Comparison of ENCODE assay signal across 9 cellular contexts in the genomic region with DNA sequence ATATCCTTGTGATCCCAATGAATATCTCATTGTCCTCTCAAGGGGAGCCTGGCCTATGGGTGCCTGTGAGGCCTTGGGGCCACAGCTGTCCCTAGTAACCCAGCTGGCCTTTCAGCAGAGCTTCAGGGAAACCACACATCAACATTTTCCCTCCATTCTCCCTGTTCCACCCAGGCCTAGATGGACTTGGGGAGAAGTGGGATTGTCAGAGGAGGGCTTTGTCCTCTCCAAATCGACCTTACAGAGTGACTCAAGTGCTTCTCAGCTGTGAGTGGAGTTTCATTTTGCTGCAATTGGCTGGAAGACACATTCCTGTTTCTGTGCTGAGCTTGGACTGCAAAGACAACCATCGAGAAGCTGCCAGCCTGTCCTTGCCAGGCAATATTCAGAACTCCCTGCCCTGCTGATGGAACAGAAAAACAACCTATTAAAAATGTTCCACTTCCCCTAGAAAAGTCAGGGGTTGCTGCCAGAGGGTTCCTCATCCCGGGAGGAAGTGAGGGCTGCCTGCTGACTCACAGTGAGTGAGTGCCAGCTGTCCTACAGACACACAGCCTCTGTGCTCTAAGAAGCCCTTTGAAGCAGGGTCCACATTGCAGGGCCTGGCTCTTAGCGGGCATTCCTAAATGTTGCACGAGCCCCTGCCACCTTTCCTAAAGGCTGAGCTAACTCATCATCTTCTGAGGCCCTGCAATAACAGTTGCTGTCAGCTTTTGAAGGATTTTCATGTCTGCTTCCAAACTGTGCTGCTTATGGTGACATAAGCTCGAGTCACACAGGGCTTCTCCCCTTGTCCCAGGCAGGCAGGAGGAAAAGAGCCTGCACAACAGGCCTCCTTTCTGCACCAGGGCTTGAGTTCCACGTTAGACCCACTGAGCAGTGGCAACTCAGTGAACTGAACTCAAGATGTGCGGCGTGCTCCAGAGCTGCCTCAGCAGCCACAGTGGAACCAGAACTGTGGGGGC. TPM values are rescaled to one million over a fixed set of nuclear protein-coding genes. Genes with fewer than 3 reads are reported as not detected.
DNase-seq lines count a peak whose midpoint lies in the region; ATAC-seq, FAIRE-seq and TF ChIP-seq lines count a peak whose summit lies in the region.
"Had no signal": no experiment of that assay in that cellular context is flagged by ENCODE, and none has a peak within 500 bp of the region (broad histone marks: within the 10 kb centered on the region; RNA-seq: fewer than 3 reads in every experiment).

No MANE protein-coding gene starts in this region.

- no peaks in the 10 kb centered on the region for H3K9me3 ChIP-seq in prostate gland
- H3K9me3 ChIP-seq in Caco-2 = no peaks in the 10 kb centered on the region

- no peak overlapping the region for H3K4me3 Mint-ChIP-seq in Caco-2 (ENCODE audit: unreplicated experiment)
- H3K4me3 Mint-ChIP-seq in activated CD4-positive, alpha-beta T cell treated with anti-CD3 and anti-CD28 coated beads for 36 hours = no peak overlapping the region
- H3K4me3 Mint-ChIP-seq: CD4-positive, CD25-positive, alpha-beta regulatory T cell had no signal

- CTCF ChIA-PET in Caco-2 (lab: Charles Lee) = no interaction called here
- CTCF ChIA-PET in activated CD4-positive, alpha-beta T cell treated with anti-CD3 and anti-CD28 coated beads for 36 hours (lab: Charles Lee) = interaction anchor here (0.6 to 2.2 kb wide), 3 partner anchors 20 to 59 kb away, joined by 3 to 6 read pairs (median 3); no protein-coding TSS in a partner anchor

- ATAC-seq in activated CD4-positive, alpha-beta T cell treated with anti-CD3 and anti-CD28 coated beads for 36 hours = no peak

- no peaks in the 10 kb centered on the region for H3K9me3 Mint-ChIP-seq in Caco-2 (ENCODE audit: unreplicated experiment)
- no peaks in the 10 kb centered on the region for H3K9me3 Mint-ChIP-seq in activated CD4-positive, alpha-beta T cell treated with anti-CD3 and anti-CD28 coated beads for 36 hours (ENCODE audit: low read depth)
- H3K9me3 Mint-ChIP-seq: CD4-positive, CD25-positive, alpha-beta regulatory T cell had no signal

- H3K27me3 ChIP-seq in prostate gland (replicated peaks; ENCODE audit: insufficient read depth) = no peaks in the 10 kb centered on the region
- H3K27me3 ChIP-seq in Caco-2 (replicated peaks; ENCODE audit: control insufficient read depth, insufficient read depth, low read length) = no peaks in the 10 kb centered on the region

- POLR2A ChIA-PET in Caco-2 (lab: Charles Lee) = no interaction called here
- POLR2A ChIA-PET in activated CD4-positive, alpha-beta T cell treated with anti-CD3 and anti-CD28 coated beads for 36 hours (lab: Charles Lee) = interaction anchor here (0.7 kb wide), 1 partner anchor 84 kb away, joined by 4 read pairs; a partner anchor contains a TSS

- H3K27ac Mint-ChIP-seq in Caco-2 (ENCODE audit: unreplicated experiment) = no peak overlapping the region
- H3K27ac Mint-ChIP-seq in activated CD4-positive, alpha-beta T cell treated with anti-CD3 and anti-CD28 coated beads for 36 hours = no peak overlapping the region
- H3K27ac Mint-ChIP-seq: CD4-positive, CD25-positive, alpha-beta regulatory T cell had no signal

- H3K4me3 ChIP-seq in prostate gland (no peak overlapping the region), Caco-2 (ENCODE audit: low read depth, low read length) (no peak overlapping the region)

- H3K36me3 ChIP-seq in prostate gland (no peaks in the 10 kb centered on the region), Caco-2 (ENCODE audit: control insufficient read depth, insufficient read depth, low read length) (no peaks in the 10 kb centered on the region)

- DNase-seq in NCI-H510A treated with DMSO at 0.1 percent for 48 hours (lab: John Stamatoyannopoulos, UW) (peak; percentile 1), NCI-H510A (lab: John Stamatoyannopoulos, UW) (no peak), SW480 (ENCODE audit: low spot score) (peak; percentile 58), globus pallidus (ENCODE audit: low spot score) (peak; percentile 94), prostate gland (ENCODE audit: low spot score) (peak; percentile 60), GM19239 (ENCODE audit: insufficient read length, low spot score) (no peak), Caco-2 (no peak)
- no peak for DNase-seq in activated CD4-positive, alpha-beta T cell treated with anti-CD3 and anti-CD28 coated beads for 36 hours
- DNase-seq: CD4-positive, CD25-positive, alpha-beta regulatory T cell had no signal

- TF ChIP-seq CTCF in prostate gland (IDR thresholded peaks at IDR 0.05) (no peak), Caco-2 (IDR thresholded peaks at IDR 0.05; ENCODE audit: insufficient read depth in 1 of 2, low read depth in 1 of 2, low read length in 1 of 2, severe bottlenecking in 1 of 2, unreplicated experiment in 1 of 2) (no peak)

- BruUV-seq in Caco-2 (replicated peaks; lab: Mats Ljungman, UMichigan) = no TSS peak

- no peak for FAIRE-seq in GM19239 (lab: Jason Lieb, UNC)

- H3K27ac ChIP-seq in prostate gland = peak overlapping the region; percentile 62 to 74

- no peak for TF ChIP-seq POLR2A in prostate gland (IDR thresholded peaks at IDR 0.05)

- no peaks in the 10 kb centered on the region for H3K27me3 Mint-ChIP-seq in Caco-2 (ENCODE audit: insufficient read depth, unreplicated experiment)
- no peaks in the 10 kb centered on the region for H3K27me3 Mint-ChIP-seq in activated CD4-positive, alpha-beta T cell treated with anti-CD3 and anti-CD28 coated beads for 36 hours

- no peaks in the 10 kb centered on the region for H3K36me3 Mint-ChIP-seq in Caco-2 (ENCODE audit: insufficient read depth, unreplicated experiment)
- H3K36me3 Mint-ChIP-seq in activated CD4-positive, alpha-beta T cell treated with anti-CD3 and anti-CD28 coated beads for 36 hours (ENCODE audit: low read depth) = no peaks in the 10 kb centered on the region
- H3K36me3 Mint-ChIP-seq: CD4-positive, CD25-positive, alpha-beta regulatory T cell had no signal

- peaks cover 23% of the 10 kb centered on the region for H3K4me1 Mint-ChIP-seq in Caco-2 (ENCODE audit: low read depth, unreplicated experiment)
- peaks cover 15% of the 10 kb centered on the region for H3K4me1 Mint-ChIP-seq in activated CD4-positive, alpha-beta T cell treated with anti-CD3 and anti-CD28 coated beads for 36 hours

- 28% methylated on average over 9 of the region's 9 CpGs for WGBS in prostate gland

- H3K4me1 ChIP-seq in prostate gland (replicated peaks) (no peaks in the 10 kb centered on the region), Caco-2 (peaks cover 9% of the 10 kb centered on the region)

- intact Hi-C loops in prostate gland (cut with DNase I) (loop anchor here (5.0 kb wide), 1 partner anchor 47 kb away; no protein-coding TSS in a partner anchor), Caco-2 (cut with micrococcal nuclease; ENCODE audit: unreplicated experiment) (no loop called here)
- intact Hi-C loops in activated CD4-positive, alpha-beta T cell treated with anti-CD3 and anti-CD28 coated beads for 36 hours (cut with DNase I, micrococcal nuclease) = no loop called here

RNA-seq across cellular contexts. Expression of a gene that starts 20.5 kb away (rescaled TPM):
- total RNA-seq in prostate gland (not detected), Caco-2 (2022) (not detected in 2 replicates)
- total RNA-seq in activated CD4-positive, alpha-beta T cell treated with anti-CD3 and anti-CD28 coated beads for 36 hours = not detected
- total RNA-seq: CD4-positive, CD25-positive, alpha-beta regulatory T cell had no signal

RNA-seq across cellular contexts. Expression of a gene that starts 42.8 kb away (rescaled TPM):
- 10 to 100 TPM; 13.6 to 49.1 TPM for total RNA-seq in prostate gland
- total RNA-seq in Caco-2 (2022) = 11.5 and 12.6 TPM in 2 replicates
- total RNA-seq in activated CD4-positive, alpha-beta T cell treated with anti-CD3 and anti-CD28 coated beads for 36 hours = 10 to 100 TPM; 11.8 to 12.0 TPM

Comparison
In these comparisons a context has a peak if more than half of its experiments do, and no peak if none do; other contexts are left out.
1. DNase-seq: peak in NCI-H510A treated with DMSO at 0.1 percent for 48 hours (single experiment), SW480 (single experiment), globus pallidus (single experiment) and prostate gland (single experiment); none in NCI-H510A (single experiment), GM19239 (single experiment), Caco-2 (0 of 2) and activated CD4-positive, alpha-beta T cell treated with anti-CD3 and anti-CD28 coated beads for 36 hours (single experiment).